Comparison of ENCODE assay signal across 19 cellular contexts in genomic region chr16:29922326-29922725, GRCh38. TPM values are rescaled to one million over a fixed set of nuclear protein-coding genes. Genes with fewer than 3 reads are reported as not detected.
A peak's percentile ranks its signal among the peaks of the same experiment; 100 is the strongest.
DNase-seq lines count a peak whose midpoint lies in the region; ATAC-seq and TF ChIP-seq lines count a peak whose summit lies in the region.
"Had no signal": no experiment of that assay in that cellular context is flagged by ENCODE, and none has a peak within 500 bp of the region (broad histone marks: within the 10 kb centered on the region; RNA-seq: fewer than 3 reads in every experiment).

No MANE protein-coding gene starts in this region.

- TF ChIP-seq CTCF in natural killer cell (IDR thresholded peaks at IDR 0.05) (no peak), brain (conservative IDR thresholded peaks at IDR 0.05) (no peak), neural crest cell (conservative IDR thresholded peaks at IDR 0.05) (no peak), upper lobe of right lung (IDR thresholded peaks at IDR 0.05) (no peak)

- H3K27ac ChIP-seq in upper lobe of right lung = no peak overlapping the region

- peaks cover 20% of the 10 kb centered on the region for H3K4me1 ChIP-seq in upper lobe of right lung

- peaks cover 48% of the 10 kb centered on the region for H3K36me3 ChIP-seq in upper lobe of right lung

- DNase-seq in natural killer cell = no peak
- no peak for DNase-seq in natural killer cell treated with Interleukin-12 subunit alpha and Interleukin-12 subunit beta and Interleukin-15 and Interleukin-18, amount 100 ng/mL, for 72 hours (ENCODE audit: low spot score)
- no peak for DNase-seq in neural crest cell (ENCODE audit: low read depth, low spot score)
- peak; percentile 12 for DNase-seq in upper lobe of right lung
- DNase-seq in anterior cingulate cortex (lab: John Stamatoyannopoulos, UW) = no peak
- DNase-seq in activated CD8-positive, alpha-beta memory T cell treated with anti-CD3 and anti-CD28 coated beads, Interleukin-2, amount 50 U/mL, for 4 hours = no peak
- DNase-seq: GOT3, HFFc6, IMR-90, KG1, MM.1S, NCI-H1694, NCI-H2029 treated with DMSO at 0.1 percent for 48 hours, NCI-H526 treated with DMSO at 0.1 percent for 48 hours, Right ventricle myocardium superior, RPMI8226 had no signal

- no peak overlapping the region for H3K27ac Mint-ChIP-seq in natural killer cell
- no peak overlapping the region for H3K27ac Mint-ChIP-seq in natural killer cell treated with Interleukin-12 subunit alpha and Interleukin-12 subunit beta and Interleukin-15 and Interleukin-18, amount 100 ng/mL, for 72 hours
- peak overlapping the region in 3 of 5 experiments; percentile 55 to 93 (median 86) for H3K27ac Mint-ChIP-seq in brain
- H3K27ac Mint-ChIP-seq in neural crest cell (ENCODE audit: unreplicated experiment) = no peak overlapping the region
- H3K27ac Mint-ChIP-seq: HFFc6 had no signal

- H3K9me3 Mint-ChIP-seq in natural killer cell = no peaks in the 10 kb centered on the region
- no peaks in the 10 kb centered on the region for H3K9me3 Mint-ChIP-seq in natural killer cell treated with Interleukin-12 subunit alpha and Interleukin-12 subunit beta and Interleukin-15 and Interleukin-18, amount 100 ng/mL, for 72 hours
- no peaks in the 10 kb centered on the region for H3K9me3 Mint-ChIP-seq in brain
- no peaks in the 10 kb centered on the region for H3K9me3 Mint-ChIP-seq in neural crest cell
- H3K9me3 Mint-ChIP-seq: HFFc6 had no signal

- intact Hi-C loops in natural killer cell (cut with micrococcal nuclease) (no loop called here), upper lobe of right lung (cut with DNase I) (loop anchor here (10.0 kb wide), 1 partner anchor 72 kb away; the partner anchor contains the start of genes HIRIP3 and INO80E)

- no peak for ATAC-seq in natural killer cell
- ATAC-seq in natural killer cell treated with Interleukin-12 subunit alpha and Interleukin-12 subunit beta and Interleukin-15 and Interleukin-18, amount 100 ng/mL, for 72 hours = no peak
- no peak for ATAC-seq in upper lobe of right lung
- ATAC-seq in HG02884 (IDR thresholded peaks at IDR 0.05; ENCODE audit: unreplicated experiment) = no peak

- H3K9me3 ChIP-seq in upper lobe of right lung = no peaks in the 10 kb centered on the region
- H3K9me3 ChIP-seq: HAP-1 had no signal

- H3K36me3 Mint-ChIP-seq in natural killer cell (peaks cover 10% of the 10 kb centered on the region), brain (peaks cover 24% of the 10 kb centered on the region), neural crest cell (ENCODE audit: low read depth) (no peaks in the 10 kb centered on the region)
- peaks cover 17% of the 10 kb centered on the region for H3K36me3 Mint-ChIP-seq in natural killer cell treated with Interleukin-12 subunit alpha and Interleukin-12 subunit beta and Interleukin-15 and Interleukin-18, amount 100 ng/mL, for 72 hours

- H3K4me1 Mint-ChIP-seq in natural killer cell (peaks cover 34 to 45% of the 10 kb centered on the region in 2 donors), brain (peaks cover 66% of the 10 kb centered on the region), neural crest cell (peaks cover 26% of the 10 kb centered on the region)
- peaks cover 31 to 41% of the 10 kb centered on the region in 2 donors for H3K4me1 Mint-ChIP-seq in natural killer cell treated with Interleukin-12 subunit alpha and Interleukin-12 subunit beta and Interleukin-15 and Interleukin-18, amount 100 ng/mL, for 72 hours (ENCODE audit: low read depth in 2 of 2)

- H3K27me3 ChIP-seq in upper lobe of right lung = no peaks in the 10 kb centered on the region

- H3K4me3 Mint-ChIP-seq in natural killer cell (peak overlapping the region; percentile 67), brain (peak overlapping the region in 3 of 5 experiments; percentile 56 to 70 (median 61)), neural crest cell (peak overlapping the region; percentile 61)
- H3K4me3 Mint-ChIP-seq in natural killer cell treated with Interleukin-12 subunit alpha and Interleukin-12 subunit beta and Interleukin-15 and Interleukin-18, amount 100 ng/mL, for 72 hours = no peak overlapping the region
- H3K4me3 Mint-ChIP-seq: HFFc6 had no signal

- H3K4me3 ChIP-seq in upper lobe of right lung = no peak overlapping the region
- H3K4me3 ChIP-seq: HAP-1 had no signal

- H3K27me3 Mint-ChIP-seq in natural killer cell (ENCODE audit: low read depth in 2 of 2) = no peaks in the 10 kb centered on the region
- H3K27me3 Mint-ChIP-seq in natural killer cell treated with Interleukin-12 subunit alpha and Interleukin-12 subunit beta and Interleukin-15 and Interleukin-18, amount 100 ng/mL, for 72 hours = no peaks in the 10 kb centered on the region
- peaks cover 7% of the 10 kb centered on the region for H3K27me3 Mint-ChIP-seq in brain
- no peaks in the 10 kb centered on the region for H3K27me3 Mint-ChIP-seq in neural crest cell (ENCODE audit: low read depth)

RNA-seq across cellular contexts. Expression of gene KCTD13, which starts 3.7 kb away (rescaled TPM):
- 10 to 100 TPM; 36.1 to 54.0 (median 51.7) TPM for total RNA-seq in natural killer cell
- total RNA-seq in natural killer cell treated with Interleukin-12 subunit alpha and Interleukin-12 subunit beta and Interleukin-15 and Interleukin-18, amount 100 ng/mL, for 72 hours = 10 to 100 TPM; 53.6 to 92.7 TPM
- 61.7 TPM for polyA plus RNA-seq in brain (ENCODE audit: insufficient read depth, low read depth, low replicate concordance)
- total RNA-seq in neural crest cell = 24.3 and 25.2 TPM in 2 replicates
- 23.5 TPM for total RNA-seq in upper lobe of right lung

RNA-seq across cellular contexts. Expression of gene ASPHD1, which starts 22.0 kb away (rescaled TPM):
- total RNA-seq in natural killer cell (not detected), neural crest cell (2.5 and 2.8 TPM in 2 replicates), upper lobe of right lung (4.4 TPM)
- 1 to 10 TPM in 1 of 2 donors, not detected in 1; 1.3 TPM for total RNA-seq in natural killer cell treated with Interleukin-12 subunit alpha and Interleukin-12 subunit beta and Interleukin-15 and Interleukin-18, amount 100 ng/mL, for 72 hours
- 115 TPM for polyA plus RNA-seq in brain (ENCODE audit: insufficient read depth, low read depth, low replicate concordance)
- total RNA-seq: Right ventricle myocardium superior had no signal

RNA-seq across cellular contexts. Expression of gene SEZ6L2, which starts 23.0 kb away (rescaled TPM):
- total RNA-seq in natural killer cell = under 1 TPM in 1 of 3 donors, not detected in 2; 0.14 TPM
- not detected for total RNA-seq in natural killer cell treated with Interleukin-12 subunit alpha and Interleukin-12 subunit beta and Interleukin-15 and Interleukin-18, amount 100 ng/mL, for 72 hours
- 187 TPM for polyA plus RNA-seq in brain (ENCODE audit: insufficient read depth, low read depth, low replicate concordance)
- 8.7 and 9.3 TPM in 2 replicates for total RNA-seq in neural crest cell
- total RNA-seq in upper lobe of right lung = 11.9 TPM

RNA-seq across cellular contexts. Expression of gene TMEM219, which starts 39.6 kb away (rescaled TPM):
- 10 to 100 TPM; 50.2 to 69.5 (median 50.8) TPM for total RNA-seq in natural killer cell
- 10 to 100 TPM; 44.3 to 51.6 TPM for total RNA-seq in natural killer cell treated with Interleukin-12 subunit alpha and Interleukin-12 subunit beta and Interleukin-15 and Interleukin-18, amount 100 ng/mL, for 72 hours
- 244 TPM for polyA plus RNA-seq in brain (ENCODE audit: insufficient read depth, low read depth, low replicate concordance)
- total RNA-seq in neural crest cell = 70.7 and 74.0 TPM in 2 replicates
- 133 TPM for total RNA-seq in upper lobe of right lung

RNA-seq across cellular contexts. Expression of gene TAOK2, which starts 51.3 kb away (rescaled TPM):
- 10 to 100 TPM; 35.3 to 42.8 (median 41.5) TPM for total RNA-seq in natural killer cell
- 10 to 100 TPM; 39.6 to 66.8 TPM for total RNA-seq in natural killer cell treated with Interleukin-12 subunit alpha and Interleukin-12 subunit beta and Interleukin-15 and Interleukin-18, amount 100 ng/mL, for 72 hours
- 45.4 TPM for polyA plus RNA-seq in brain (ENCODE audit: insufficient read depth, low read depth, low replicate concordance)
- total RNA-seq in neural crest cell = 67.7 and 73.2 TPM in 2 replicates
- 75.4 TPM for total RNA-seq in upper lobe of right lung

Comparison
In these comparisons a context has a peak if more than half of its experiments do, and no peak if none do; other contexts are left out.
1. H3K27ac Mint-ChIP-seq: peak in brain (3 of 5); none in natural killer cell (0 of 2), natural killer cell treated with Interleukin-12 subunit alpha and Interleukin-12 subunit beta and Interleukin-15 and Interleukin-18, amount 100 ng/mL, for 72 hours (0 of 2) and neural crest cell (single experiment).